1 cellular context compared by ENCODE assay signal in genomic region chr17:81707725-81708646, GRCh38.
TF ChIP-seq lines count a peak whose summit lies in the region.

No MANE protein-coding gene starts in this region.

TF ChIP-seq in HEK293, 187 proteins besides CTCF, POLR2A, EP300 and RAD21 (continued from another document):
- TF ChIP-seq PRDM10 (tag by site-specific recombination; IDR thresholded peaks at IDR 0.05) (no peak), ZNF623 (tag by site-specific recombination; IDR thresholded peaks at IDR 0.05) (no peak), ZNF211 (tag by site-specific recombination; IDR thresholded peaks at IDR 0.05; ENCODE audit: low read depth) (no peak)
